ENCODE assay signal across 12 cellular contexts in the genomic region with DNA sequence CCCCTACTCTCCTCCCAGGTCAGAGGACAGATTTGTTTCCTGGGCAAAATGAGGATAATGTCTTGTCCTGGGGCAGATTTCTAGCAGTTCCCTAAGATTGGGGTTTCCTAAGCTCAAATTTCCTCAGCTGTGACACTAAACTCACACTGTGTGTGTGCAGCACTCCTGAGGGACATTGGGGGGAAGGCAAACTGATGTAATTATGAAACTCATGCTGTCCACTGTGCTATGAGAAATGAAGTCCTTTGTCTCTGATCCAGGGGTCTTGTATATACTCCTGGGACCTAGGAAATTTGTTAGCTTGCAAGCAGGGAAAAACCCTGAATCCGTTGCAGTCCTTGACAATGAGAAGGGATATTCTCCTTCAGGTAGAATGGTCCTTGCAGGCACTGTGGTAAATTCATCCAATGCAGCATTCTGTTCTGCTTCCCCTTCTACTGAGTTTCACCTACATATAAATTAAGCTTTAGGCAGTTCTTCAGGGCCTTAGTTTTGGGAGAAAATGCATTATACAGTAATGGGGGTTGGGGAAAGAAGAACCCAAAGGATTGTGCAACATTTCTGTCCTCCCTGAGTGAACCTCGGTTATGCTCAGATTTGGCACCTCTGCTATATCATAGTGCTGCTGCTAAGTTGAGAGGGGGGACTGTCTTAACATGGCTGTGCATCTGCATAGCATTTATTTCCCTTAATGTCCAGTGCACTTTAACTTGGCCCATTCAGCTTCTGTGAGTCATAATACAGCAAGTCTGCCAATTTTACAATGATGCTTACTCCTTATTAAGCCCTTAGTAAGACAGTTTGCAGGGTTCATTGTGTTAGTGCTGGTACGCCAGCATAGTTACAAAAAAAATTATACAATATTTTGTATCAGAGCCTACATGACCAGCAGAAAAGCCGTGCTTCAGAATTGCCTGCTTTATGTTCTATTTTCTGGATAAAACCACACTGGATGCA.
DNase-seq lines count a peak whose midpoint lies in the region; ATAC-seq and TF ChIP-seq lines count a peak whose summit lies in the region.
"Had no signal": no experiment of that assay in that cellular context is flagged by ENCODE, and none has a peak within 500 bp of the region (broad histone marks: within the 10 kb centered on the region; RNA-seq: fewer than 3 reads in every experiment).

No MANE protein-coding gene starts in this region.

- H3K9me3 Mint-ChIP-seq in CD4-positive, alpha-beta T cell = no peaks in the 10 kb centered on the region

- H4K8ac ChIP-seq in IMR-90 (ENCODE audit: low read depth in 2 of 2, low read length in 2 of 2) = no peak overlapping the region

- H3K36me3 ChIP-seq in IMR-90 (ENCODE audit: control insufficient read depth, insufficient read depth, low read length) = peaks cover 10% of the 10 kb centered on the region

- H3K27ac Mint-ChIP-seq in CD4-positive, alpha-beta T cell = no peak overlapping the region

- in situ Hi-C loops in IMR-90 (cut with MboI; ENCODE audit: low sequenced_read_pairs) = no loop called here

- peaks cover 40% of the 10 kb centered on the region for H3K36me3 Mint-ChIP-seq in CD4-positive, alpha-beta T cell (ENCODE audit: low read depth)

- no peak overlapping the region for H3K9ac ChIP-seq in IMR-90 (ENCODE audit: low read depth, low read length)

- no peak overlapping the region for H3K27ac ChIP-seq in IMR-90 (ENCODE audit: insufficient read depth, low read length)
- no peak overlapping the region for H3K27ac ChIP-seq in CD4-positive, alpha-beta T cell (ENCODE audit: low read depth, low read length)

- no peak overlapping the region for H4K5ac ChIP-seq in IMR-90 (ENCODE audit: low read depth, low read length)

- no peak overlapping the region for H3K4me3 Mint-ChIP-seq in CD4-positive, alpha-beta T cell

- H2BK20ac ChIP-seq in IMR-90 (ENCODE audit: low read depth, low read length) = no peak overlapping the region

- H3K23ac ChIP-seq in IMR-90 (ENCODE audit: low read depth, low read length) = no peak overlapping the region

- no peak overlapping the region for H3K18ac ChIP-seq in IMR-90 (ENCODE audit: low read depth, low read length)

- no peak overlapping the region for H2BK5ac ChIP-seq in IMR-90 (ENCODE audit: low read depth, low read length, poor library complexity, severe bottlenecking)

- no peak overlapping the region for H3K14ac ChIP-seq in IMR-90 (replicated peaks; ENCODE audit: low read depth, low read length)

- WGBS in IMR-90 (ENCODE audit: extremely low coverage in 2 of 2, insufficient read length in 1 of 2), 2 experiments = no CpG with 5 or more reads among the region's 4 CpGs

- DNase-seq in IMR-90 (peak; percentile 93), astrocyte of the hippocampus (ENCODE audit: low read depth, low spot score) (peak; percentile 82), left ventricle myocardium superior (no peak), smooth muscle cell of the brain vasculature (ENCODE audit: low read depth, low spot score) (peak; percentile 3)
- no peak for DNase-seq in stimulated activated CD4-positive, alpha-beta T cell treated with anti-CD3 and anti-CD28 coated beads, Interleukin-15, amount 100 ng/mL, for 24 hours
- DNase-seq in CD4-positive, alpha-beta T cell = no peak
- DNase-seq: activated CD4-positive, alpha-beta T cell treated with anti-CD3 and anti-CD28 coated beads, Interleukin-2, amount 50 U/mL, for 1 hour; activated naive CD4-positive, alpha-beta T cell treated with anti-CD3 and anti-CD28 coated beads, Interleukin-2, amount 50 U/mL, for 16 hours; KBM-7; NCI-H510A treated with DMSO at 0.1 percent for 48 hours had no signal

- H3K4me3 ChIP-seq in IMR-90 (ENCODE audit: insufficient read depth, low read depth, low read length) = no peak overlapping the region
- H3K4me3 ChIP-seq: smooth muscle cell had no signal

- H2AK9ac ChIP-seq in IMR-90 (replicated peaks; ENCODE audit: low read depth, low read length, poor library complexity) = no peak overlapping the region

- peaks cover 1% of the 10 kb centered on the region; the same call in 1 of the 2 replicates for H3K4me1 ChIP-seq in IMR-90 (ENCODE audit: control insufficient read depth, insufficient read depth, low read length)

- no peaks in the 10 kb centered on the region for H3K27me3 ChIP-seq in IMR-90 (ENCODE audit: control insufficient read depth, insufficient read depth, low read length)
- no peaks in the 10 kb centered on the region for H3K27me3 ChIP-seq in CD4-positive, alpha-beta T cell (ENCODE audit: control insufficient read depth, insufficient read depth, low read length)

- H3K9me3 ChIP-seq in IMR-90 (ENCODE audit: control insufficient read depth, insufficient read depth, low read length) = no peaks in the 10 kb centered on the region
- no peaks in the 10 kb centered on the region for H3K9me3 ChIP-seq in CD4-positive, alpha-beta T cell (ENCODE audit: control insufficient read depth, low read length)

- CTCF ChIA-PET in IMR-90 (lab: Yijun Ruan, JAX) = no interaction called here
- CTCF ChIA-PET in CD4-positive, alpha-beta T cell (lab: Charles Lee) = no interaction called here

- intact Hi-C loops in IMR-90 (cut with micrococcal nuclease) = loop anchor here (5.0 kb wide), 1 partner anchor 647 kb away; no protein-coding TSS in a partner anchor
- intact Hi-C loops in left ventricle myocardium superior (cut with micrococcal nuclease) = no loop called here
- intact Hi-C loops in CD4-positive, alpha-beta T cell (cut with DNase I, micrococcal nuclease) = no loop called here

- no peak overlapping the region for H2AFZ ChIP-seq in IMR-90 (replicated peaks; ENCODE audit: low read length, poor library complexity)

- POLR2A ChIA-PET in IMR-90 (lab: Charles Lee; ENCODE audit: unreplicated experiment) = no interaction called here
- POLR2A ChIA-PET in CD4-positive, alpha-beta T cell (lab: Charles Lee) = no interaction called here

- H3K4me1 Mint-ChIP-seq in CD4-positive, alpha-beta T cell (ENCODE audit: low read depth) = no peaks in the 10 kb centered on the region

- dilution Hi-C loops in IMR-90 (cut with HindIII; ENCODE audit: low sequenced_read_pairs, unreplicated experiment) = no loop called here

- peaks cover 6% of the 10 kb centered on the region for H3K9me1 ChIP-seq in IMR-90 (ENCODE audit: insufficient read depth, low read length)

- H3K56ac ChIP-seq in IMR-90 (ENCODE audit: extremely low read depth, insufficient read depth, low read length) = no peak overlapping the region

- H3K4me2 ChIP-seq in IMR-90 (ENCODE audit: low read depth, low read length) = no peak overlapping the region
- H3K4me2 ChIP-seq: smooth muscle cell had no signal

- TF ChIP-seq CTCF in IMR-90 (conservative IDR thresholded peaks at IDR 0.05; ENCODE audit: low read depth, low read length) = no peak
- no peak for TF ChIP-seq CTCF in CD4-positive, alpha-beta T cell (IDR thresholded peaks at IDR 0.05)

- H2AK5ac ChIP-seq in IMR-90 (ENCODE audit: low read depth, low read length) = no peak overlapping the region

- H3K79me1 ChIP-seq in IMR-90 (ENCODE audit: low read depth in 1 of 2, low read length in 2 of 2) = no peaks in the 10 kb centered on the region; a peak in 1 of 4 replicates

- ATAC-seq in IMR-90 (ENCODE audit: low read depth) (peak; percentile 90), left ventricle myocardium superior (peak; percentile 82), GM18520 (IDR thresholded peaks at IDR 0.05; ENCODE audit: unreplicated experiment) (no peak)
- no peak for ATAC-seq in CD4-positive, alpha-beta T cell (ENCODE audit: poor library complexity)

- no peak for TF ChIP-seq RAD21 in IMR-90 (IDR thresholded peaks at IDR 0.05; ENCODE audit: low read length)

- no peaks in the 10 kb centered on the region for H4K20me1 ChIP-seq in IMR-90 (ENCODE audit: insufficient read depth, low read length)

- H3K4ac ChIP-seq in IMR-90 (ENCODE audit: low read depth, low read length) = no peak overlapping the region

- BruUV-seq in IMR-90 (replicated peaks; lab: Mats Ljungman, UMichigan) = no TSS peak

- no peak for TF ChIP-seq POLR2A in IMR-90 (IDR thresholded peaks at IDR 0.05; ENCODE audit: low read depth, low read length)

- no peak overlapping the region for H4K91ac ChIP-seq in IMR-90 (ENCODE audit: insufficient read depth, low read depth, low read length)

- no peak overlapping the region for H2BK120ac ChIP-seq in IMR-90 (ENCODE audit: low read depth, low read length)

- no peaks in the 10 kb centered on the region for H3K27me3 Mint-ChIP-seq in CD4-positive, alpha-beta T cell

- H2BK15ac ChIP-seq in IMR-90 (ENCODE audit: low read depth, low read length) = no peak overlapping the region

TF ChIP-seq in IMR-90, 13 proteins besides CTCF, POLR2A, EP300 and RAD21:
- no peak for TF ChIP-seq RFX5 (IDR thresholded peaks at IDR 0.05; ENCODE audit: low read depth, low read length)
- peak; percentile 85 for TF ChIP-seq CEBPB (IDR thresholded peaks at IDR 0.05; ENCODE audit: low read depth, low read length)
- no peak for TF ChIP-seq MAZ (IDR thresholded peaks at IDR 0.05; ENCODE audit: borderline replicate concordance, low read depth, low read length)
- peak; percentile 44; the same call in 1 of the 2 replicates for TF ChIP-seq FOS (IDR thresholded peaks at IDR 0.05; ENCODE audit: low read depth, low read length)
- TF ChIP-seq MAFK (IDR thresholded peaks at IDR 0.05; ENCODE audit: low read depth, low read length) = peak; percentile 41
- no peak for TF ChIP-seq NFE2L2 (IDR thresholded peaks at IDR 0.05; ENCODE audit: low read depth, low read length)
- no peak for TF ChIP-seq RCOR1 (IDR thresholded peaks at IDR 0.05; ENCODE audit: insufficient replicate concordance, low read length)
- no peak for TF ChIP-seq BHLHE40 (IDR thresholded peaks at IDR 0.05; ENCODE audit: low read depth, low read length)
TF ChIP-seq in IMR-90: peak in this region for 3.

Comparison
In these comparisons a context has a peak if more than half of its experiments do, and no peak if none do; other contexts are left out.
1. ATAC-seq: peak in IMR-90 (single experiment) and left ventricle myocardium superior (single experiment); none in GM18520 (single experiment) and CD4-positive, alpha-beta T cell (single experiment).
2. DNase-seq: peak in IMR-90 (single experiment), astrocyte of the hippocampus (single experiment) and smooth muscle cell of the brain vasculature (single experiment); none in left ventricle myocardium superior (single experiment), stimulated activated CD4-positive, alpha-beta T cell treated with anti-CD3 and anti-CD28 coated beads, Interleukin-15, amount 100 ng/mL, for 24 hours (single experiment) and CD4-positive, alpha-beta T cell (0 of 10).